ENCODE assay signal across 1 cellular context in genomic region chr2:190535119-190535439, GRCh38.
TF ChIP-seq lines count a peak whose summit lies in the region.

No MANE protein-coding gene starts in this region.

TF ChIP-seq in SK-N-SH, 30 proteins besides CTCF, POLR2A, EP300 and RAD21 (continued from another document):
- TF ChIP-seq REST (IDR thresholded peaks at IDR 0.05; ENCODE audit: low read depth, low read length) = no peak
TF ChIP-seq in SK-N-SH: peak in this region for 1.
